In genomic region chr2:20617892-20618467, GRCh38 we compare ENCODE assay signal across 9 cellular contexts. TPM values are rescaled to one million over a fixed set of nuclear protein-coding genes. Genes with fewer than 3 reads are reported as not detected.
DNase-seq lines count a peak whose midpoint lies in the region; ATAC-seq and TF ChIP-seq lines count a peak whose summit lies in the region.
"Had no signal": no experiment of that assay in that cellular context is flagged by ENCODE, and none has a peak within 500 bp of the region (broad histone marks: within the 10 kb centered on the region; RNA-seq: fewer than 3 reads in every experiment).

No MANE protein-coding gene starts in this region.

- H3K27me3 ChIP-seq in CD8-positive, alpha-beta memory T cell (ENCODE audit: insufficient read depth, low read length, poor library complexity, severe bottlenecking), result no peaks in the 10 kb centered on the region
- H3K27me3 ChIP-seq in heart left ventricle (no peaks in the 10 kb centered on the region), psoas muscle (ENCODE audit: insufficient read depth in 3 of 3, low read length in 2 of 3) (no peaks in the 10 kb centered on the region)

- H3K36me3 ChIP-seq in CD8-positive, alpha-beta memory T cell (ENCODE audit: insufficient read depth, low read length), result peaks cover 7% of the 10 kb centered on the region
- H3K36me3 ChIP-seq in heart left ventricle (peaks cover 0 to 30% (median 22%) of the 10 kb centered on the region in 9 donors), psoas muscle (ENCODE audit: insufficient read depth in 1 of 2, low read depth in 1 of 2) (peaks cover 0 to 11% of the 10 kb centered on the region in 2 donors)

- no peak overlapping the region for H3K27ac Mint-ChIP-seq in CD8-positive, alpha-beta memory T cell
- H3K27ac Mint-ChIP-seq: IgD-negative memory B cell had no signal

- H3K27me3 Mint-ChIP-seq in CD8-positive, alpha-beta memory T cell, result no peaks in the 10 kb centered on the region
- H3K27me3 Mint-ChIP-seq: IgD-negative memory B cell had no signal

- no peaks in the 10 kb centered on the region for H3K4me1 ChIP-seq in CD8-positive, alpha-beta memory T cell (ENCODE audit: insufficient read depth, low read length)
- peaks cover 43 to 97% (median 85%) of the 10 kb centered on the region in 12 donors for H3K4me1 ChIP-seq in heart left ventricle
- H3K4me1 ChIP-seq in psoas muscle, result peaks cover 75% of the 10 kb centered on the region

- H3K9me3 ChIP-seq in CD8-positive, alpha-beta memory T cell (ENCODE audit: low read length), result no peaks in the 10 kb centered on the region
- H3K9me3 ChIP-seq in heart left ventricle (no peaks in the 10 kb centered on the region), psoas muscle (no peaks in the 10 kb centered on the region)

- H3K4me1 Mint-ChIP-seq in CD8-positive, alpha-beta memory T cell, result no peaks in the 10 kb centered on the region

- DNase-seq in CD8-positive, alpha-beta memory T cell, result peak in 1 of 5 donors; percentile 43
- DNase-seq in HUDEP-2 (lab: John Stamatoyannopoulos, UW; ENCODE audit: unreplicated experiment in 76 of 76) (peak in 62 of 76 experiments; percentile 6 to 80 (median 38)), heart left ventricle (peak; percentile 96 to 99 (median 98)), psoas muscle (peak; percentile 98 to 99), activated gamma-delta T cell treated with Interleukin-2 at 50 U/mL for 16 hours (no peak)

- H3K9me3 Mint-ChIP-seq in CD8-positive, alpha-beta memory T cell, result no peaks in the 10 kb centered on the region
- H3K9me3 Mint-ChIP-seq: IgD-negative memory B cell had no signal

- no peak overlapping the region for H3K4me3 ChIP-seq in CD8-positive, alpha-beta memory T cell (ENCODE audit: low read length)
- H3K4me3 ChIP-seq in heart left ventricle (peak overlapping the region in 1 of 12 donors; percentile 5), psoas muscle (no peak overlapping the region)

- intact Hi-C loops in heart left ventricle (cut with DNase I) (loop anchor here in 8 of 10 donors (1.0 to 10.0 kb wide), 6 partner anchors 19 to 171 kb away; partner anchors contain the start of gene RHOB (in 8 of the 8)), psoas muscle (cut with DNase I) (loop anchor here in 1 of 2 donors (2.0 kb wide), 1 partner anchor 79 kb away; no protein-coding TSS in a partner anchor)

- ATAC-seq in heart left ventricle (peak; percentile 79 to 84 (median 82)), psoas muscle (peak; percentile 80 to 83 (median 80)), HG03442 (IDR thresholded peaks at IDR 0.05; ENCODE audit: unreplicated experiment) (no peak), HG02588 (IDR thresholded peaks at IDR 0.05; ENCODE audit: unreplicated experiment) (no peak)

- POLR2A ChIA-PET in CD8-positive, alpha-beta memory T cell (lab: Charles Lee), result interaction anchor here (0.6 kb wide), 1 partner anchor 22 kb away, joined by 3 read pairs; no protein-coding TSS in a partner anchor

- CTCF ChIA-PET in CD8-positive, alpha-beta memory T cell (lab: Charles Lee), result interaction anchor here (0.8 to 1.1 kb wide), 2 partner anchors 25 to 33 kb away, joined by 3 read pairs; partner anchors contain the start of gene HS1BP3

- 16 to 27% (median 23%) methylated on average over 6 to 14 of the region's 14 CpGs for WGBS in heart left ventricle, 4 donors
- WGBS in psoas muscle, 3 donors, result 19 to 33% (median 20%) methylated on average over 14 of the region's 14 CpGs

- peak in 1 of 2 donors; percentile 48 for TF ChIP-seq POLR2A in heart left ventricle (IDR thresholded peaks at IDR 0.05)

- peak; percentile 15 to 75 (median 52) for TF ChIP-seq CTCF in heart left ventricle (IDR thresholded peaks at IDR 0.05)
- TF ChIP-seq CTCF in psoas muscle (IDR thresholded peaks at IDR 0.05), result peak; percentile 76

- H3K36me3 Mint-ChIP-seq in CD8-positive, alpha-beta memory T cell, result peaks cover 8 to 46% (median 16%) of the 10 kb centered on the region in 3 donors

- H3K27ac ChIP-seq in CD8-positive, alpha-beta memory T cell (ENCODE audit: low read depth, low read length), result peak overlapping the region; percentile 20
- peak overlapping the region; percentile 90 for H3K27ac ChIP-seq in angular gyrus (ENCODE audit: low read depth, low read length)
- H3K27ac ChIP-seq in heart left ventricle, result peak overlapping the region; percentile 86 to 99 (median 95)
- peak overlapping the region; percentile 88 for H3K27ac ChIP-seq in psoas muscle

- no peak overlapping the region for H3K4me3 Mint-ChIP-seq in CD8-positive, alpha-beta memory T cell
- H3K4me3 Mint-ChIP-seq: IgD-negative memory B cell had no signal

RNA-seq across cellular contexts. Expression of gene HS1BP3, which starts 32.9 kb away (rescaled TPM):
- 1 to 10 TPM; 9.3 to 9.5 TPM for total RNA-seq in CD8-positive, alpha-beta memory T cell
- 19.4 TPM for polyA plus RNA-seq in CD8-positive, alpha-beta memory T cell
- total RNA-seq in heart left ventricle (10 to 100 TPM; 12.7 to 23.7 (median 17.9) TPM), psoas muscle (10 to 100 TPM in 3 of 4 donors, 1 to 10 TPM in 1; 9.2 to 12.1 (median 11.4) TPM)
- polyA plus RNA-seq in heart left ventricle (10 to 100 TPM; 21.0 to 23.7 TPM), psoas muscle (10 to 100 TPM; 12.6 to 20.6 (median 13.2) TPM)

RNA-seq across cellular contexts. Expression of gene GDF7, which starts 49.0 kb away (rescaled TPM):
- total RNA-seq in CD8-positive, alpha-beta memory T cell, result not detected
- polyA plus RNA-seq in CD8-positive, alpha-beta memory T cell, result 0.10 TPM
- 1 to 10 TPM in 2 of 9 donors, under 1 TPM in 7; 0.14 to 1.6 (median 0.56) TPM for total RNA-seq in heart left ventricle
- under 1 TPM; 0.22 to 0.30 TPM for polyA plus RNA-seq in heart left ventricle
- under 1 TPM; 0.04 to 0.94 (median 0.17) TPM for total RNA-seq in psoas muscle
- under 1 TPM; 0.03 to 0.04 (median 0.04) TPM for polyA plus RNA-seq in psoas muscle

Comparison
In these comparisons a context has a peak if more than half of its experiments do, and no peak if none do; other contexts are left out.
1. H3K27ac ChIP-seq: peak in every context shown above with its lines; median percentile 95 in heart left ventricle; 90 in angular gyrus; 88 in psoas muscle; 20 in CD8-positive, alpha-beta memory T cell.
2. ATAC-seq: peak in heart left ventricle (4 of 4) and psoas muscle (4 of 4); none in HG03442 (single experiment) and HG02588 (single experiment).